ENCODE assay signal across 16 cellular contexts in the genomic region with DNA sequence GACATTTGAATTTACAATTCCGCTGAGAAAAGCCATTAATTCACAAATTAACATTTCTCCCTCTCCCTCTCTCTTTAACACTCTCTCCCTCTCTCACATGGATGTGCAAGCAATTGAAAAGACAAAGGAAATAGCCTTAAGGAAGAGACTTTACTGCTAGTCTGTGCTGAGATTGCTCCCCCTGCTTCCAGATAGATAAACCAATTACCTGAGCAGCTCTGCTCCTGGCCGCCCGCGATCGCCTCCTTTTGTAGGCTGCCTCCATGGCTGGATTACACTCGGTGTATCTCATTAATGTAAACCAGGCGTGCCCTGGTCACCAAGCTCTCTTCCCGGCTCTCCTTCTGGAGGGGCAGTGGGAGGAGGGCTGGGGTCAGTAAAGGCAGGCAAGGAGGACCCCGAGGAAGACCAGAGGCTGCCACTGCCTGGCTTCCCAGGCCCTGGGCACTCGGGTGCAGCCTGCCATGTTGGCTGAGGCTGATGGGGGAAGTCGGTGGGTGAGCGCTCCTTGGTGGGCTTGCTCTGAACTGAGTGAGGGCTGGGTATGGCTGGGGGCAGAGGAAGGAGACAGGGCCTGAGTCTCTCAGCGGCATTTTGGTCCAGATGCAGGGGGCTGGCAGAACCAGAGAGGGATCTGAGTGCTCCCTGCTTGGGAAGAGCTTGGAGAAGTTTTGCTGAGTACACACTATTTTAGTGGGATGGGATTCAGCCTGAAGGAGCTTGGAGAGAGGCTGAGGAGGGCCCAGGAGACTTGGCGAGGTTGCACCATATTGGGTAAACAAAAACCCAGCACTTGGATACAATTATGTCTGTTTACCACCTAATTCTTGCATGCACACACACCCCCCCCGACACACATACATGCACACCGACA. TPM values are rescaled to one million over a fixed set of nuclear protein-coding genes. Genes with fewer than 3 reads are reported as not detected.
DNase-seq lines count a peak whose midpoint lies in the region; ATAC-seq and TF ChIP-seq lines count a peak whose summit lies in the region.
"Had no signal": no experiment of that assay in that cellular context is flagged by ENCODE, and none has a peak within 500 bp of the region (broad histone marks: within the 10 kb centered on the region; RNA-seq: fewer than 3 reads in every experiment).

No MANE protein-coding gene starts in this region.

- H2BK120ac ChIP-seq in IMR-90 (ENCODE audit: low read depth, low read length) = no peak overlapping the region

- H3K9me3 ChIP-seq in BE2C (no peaks in the 10 kb centered on the region), IMR-90 (ENCODE audit: control insufficient read depth, insufficient read depth, low read length) (no peaks in the 10 kb centered on the region), endodermal cell (ENCODE audit: control insufficient read depth, low read length) (no peaks in the 10 kb centered on the region), psoas muscle (no peaks in the 10 kb centered on the region)
- H3K9me3 ChIP-seq: SJSA1 had no signal

- no peak overlapping the region for H3K27ac ChIP-seq in IMR-90 (ENCODE audit: insufficient read depth, low read length)
- no peak overlapping the region for H3K27ac ChIP-seq in endodermal cell (ENCODE audit: low read depth, low read length)
- no peak overlapping the region for H3K27ac ChIP-seq in psoas muscle
- H3K27ac ChIP-seq: SJSA1 had no signal

- no peak overlapping the region for H4K91ac ChIP-seq in IMR-90 (ENCODE audit: insufficient read depth, low read depth, low read length)

- H3K36me3 Mint-ChIP-seq in endodermal cell (ENCODE audit: low read depth) (no peaks in the 10 kb centered on the region), nephron (ENCODE audit: low read depth) (peaks cover 14% of the 10 kb centered on the region)
- H3K36me3 Mint-ChIP-seq: CD4-positive, alpha-beta memory T cell had no signal

- no peak overlapping the region for H3K4me2 ChIP-seq in IMR-90 (ENCODE audit: low read depth, low read length)

- H4K20me1 ChIP-seq in IMR-90 (ENCODE audit: insufficient read depth, low read length) = no peaks in the 10 kb centered on the region

- in situ Hi-C loops in IMR-90 (cut with MboI; ENCODE audit: low sequenced_read_pairs) = no loop called here

- TF ChIP-seq CTCF in BE2C (IDR thresholded peaks at IDR 0.05; ENCODE audit: low read depth, low read length) (peak; percentile 27), IMR-90 (conservative IDR thresholded peaks at IDR 0.05; ENCODE audit: low read depth, low read length) (no peak), endodermal cell (conservative IDR thresholded peaks at IDR 0.05) (peak; percentile 60), nephron (IDR thresholded peaks at IDR 0.05; ENCODE audit: unreplicated experiment in 3 of 3) (no peak), psoas muscle (IDR thresholded peaks at IDR 0.05) (no peak)

- H3K4me1 Mint-ChIP-seq in endodermal cell (peaks cover 20% of the 10 kb centered on the region), nephron (peaks cover 60% of the 10 kb centered on the region)
- H3K4me1 Mint-ChIP-seq: CD4-positive, alpha-beta memory T cell had no signal

- TF ChIP-seq RAD21 in IMR-90 (IDR thresholded peaks at IDR 0.05; ENCODE audit: low read length) = no peak

- H3K79me1 ChIP-seq in IMR-90 (ENCODE audit: low read depth in 1 of 2, low read length in 2 of 2) = no peaks in the 10 kb centered on the region

- H2AFZ ChIP-seq in IMR-90 (replicated peaks; ENCODE audit: low read length, poor library complexity) = no peak overlapping the region

- intact Hi-C loops in IMR-90 (cut with micrococcal nuclease) (no loop called here), psoas muscle (cut with DNase I) (no loop called here)

- H4K8ac ChIP-seq in IMR-90 (ENCODE audit: low read depth in 2 of 2, low read length in 2 of 2) = no peak overlapping the region

- H3K4ac ChIP-seq in IMR-90 (ENCODE audit: low read depth, low read length) = no peak overlapping the region

- H3K56ac ChIP-seq in IMR-90 (ENCODE audit: extremely low read depth, insufficient read depth, low read length) = no peak overlapping the region

- POLR2A ChIA-PET in IMR-90 (lab: Charles Lee; ENCODE audit: unreplicated experiment) = no interaction called here

- WGBS in IMR-90 (ENCODE audit: extremely low coverage in 2 of 2, insufficient read length in 1 of 2), 2 experiments = 56% methylated on average over 9 of the region's 16 CpGs; no CpG with 5 or more reads in 1 of the 2 experiments
- 55 to 73% methylated on average over 6 to 16 of the region's 16 CpGs for WGBS in endodermal cell (ENCODE audit: insufficient coverage in 1 of 2, insufficient read length in 1 of 2), 2 experiments
- 53 to 58% (median 53%) methylated on average over 16 of the region's 16 CpGs for WGBS in psoas muscle, 3 donors

- H2BK15ac ChIP-seq in IMR-90 (ENCODE audit: low read depth, low read length) = no peak overlapping the region

- no peak for TF ChIP-seq POLR2A in IMR-90 (IDR thresholded peaks at IDR 0.05; ENCODE audit: low read depth, low read length)

- peak; percentile 59 for DNase-seq in BE2C
- DNase-seq in IMR-90 = no peak
- DNase-seq in endodermal cell = peak; percentile 82
- DNase-seq in psoas muscle = no peak
- DNase-seq in amygdala (lab: John Stamatoyannopoulos, UW) = no peak
- no peak for DNase-seq in activated CD4-positive, alpha-beta T cell treated with anti-CD3 and anti-CD28 coated beads, Interleukin-2, amount 50 U/mL, for 4 hours
- DNase-seq: ACHN; CD4-positive, alpha-beta memory T cell; MV-4-11; NCI-H1436; NCI-H2081; NCI-H524 treated with DMSO at 0.1 percent for 48 hours; NK-92 treated with Interleukin-12 subunit alpha and Interleukin-12 subunit beta, amount 100 ng/mL, for 24 hours had no signal

- no peak overlapping the region for H3K18ac ChIP-seq in IMR-90 (ENCODE audit: low read depth, low read length)

- H3K36me3 ChIP-seq in BE2C (no peaks in the 10 kb centered on the region), IMR-90 (ENCODE audit: control insufficient read depth, insufficient read depth, low read length) (no peaks in the 10 kb centered on the region), endodermal cell (ENCODE audit: control insufficient read depth, insufficient read depth, low read length) (no peaks in the 10 kb centered on the region), psoas muscle (ENCODE audit: insufficient read depth in 1 of 2, low read depth in 1 of 2) (no peaks in the 10 kb centered on the region)
- H3K36me3 ChIP-seq: SJSA1 had no signal

- no peak overlapping the region for H3K4me3 Mint-ChIP-seq in endodermal cell
- no peak overlapping the region for H3K4me3 Mint-ChIP-seq in nephron
- H3K4me3 Mint-ChIP-seq: CD4-positive, alpha-beta memory T cell had no signal

- H3K14ac ChIP-seq in IMR-90 (replicated peaks; ENCODE audit: low read depth, low read length) = no peak overlapping the region

- H2BK20ac ChIP-seq in IMR-90 (ENCODE audit: low read depth, low read length) = no peak overlapping the region

- H3K9ac ChIP-seq in IMR-90 (ENCODE audit: low read depth, low read length) (no peak overlapping the region), endodermal cell (ENCODE audit: extremely low read depth, low read length, poor library complexity, severe bottlenecking) (no peak overlapping the region)

- H3K27me3 Mint-ChIP-seq in endodermal cell (ENCODE audit: insufficient read depth) = peaks cover 88% of the 10 kb centered on the region
- H3K27me3 Mint-ChIP-seq in nephron (ENCODE audit: low read depth) = peaks cover 21% of the 10 kb centered on the region

- H3K4me3 ChIP-seq in BE2C (ENCODE audit: low read depth, low read length) = peak overlapping the region; percentile 19
- H3K4me3 ChIP-seq in IMR-90 (ENCODE audit: insufficient read depth, low read depth, low read length) = no peak overlapping the region
- no peak overlapping the region for H3K4me3 ChIP-seq in endodermal cell (ENCODE audit: low read length)
- no peak overlapping the region for H3K4me3 ChIP-seq in psoas muscle
- H3K4me3 ChIP-seq: SJSA1 had no signal

- no peak overlapping the region for H2BK5ac ChIP-seq in IMR-90 (ENCODE audit: low read depth, low read length, poor library complexity, severe bottlenecking)

- H3K9me1 ChIP-seq in IMR-90 (ENCODE audit: insufficient read depth, low read length) = no peaks in the 10 kb centered on the region

- H3K9me3 Mint-ChIP-seq in endodermal cell (no peaks in the 10 kb centered on the region), nephron (no peaks in the 10 kb centered on the region)
- H3K9me3 Mint-ChIP-seq: CD4-positive, alpha-beta memory T cell had no signal

- H3K27ac Mint-ChIP-seq in endodermal cell (peak overlapping the region; percentile 0), nephron (peak overlapping the region; percentile 16 to 87 (median 55))

- BruUV-seq in IMR-90 (replicated peaks; lab: Mats Ljungman, UMichigan) = no TSS peak

- H2AK9ac ChIP-seq in IMR-90 (replicated peaks; ENCODE audit: low read depth, low read length, poor library complexity) = no peak overlapping the region

- H3K4me1 ChIP-seq in BE2C = peaks cover 3% of the 10 kb centered on the region
- H3K4me1 ChIP-seq in IMR-90 (ENCODE audit: control insufficient read depth, insufficient read depth, low read length) = no peaks in the 10 kb centered on the region
- H3K4me1 ChIP-seq in endodermal cell (ENCODE audit: control insufficient read depth, insufficient read depth, low read length) = peaks cover 7% of the 10 kb centered on the region
- no peaks in the 10 kb centered on the region for H3K4me1 ChIP-seq in psoas muscle
- H3K4me1 ChIP-seq: SJSA1 had no signal

- dilution Hi-C loops in IMR-90 (cut with HindIII; ENCODE audit: low sequenced_read_pairs, unreplicated experiment) = no loop called here

- H3K23ac ChIP-seq in IMR-90 (ENCODE audit: low read depth, low read length) = no peak overlapping the region

- H3K27me3 ChIP-seq in BE2C = no peaks in the 10 kb centered on the region
- H3K27me3 ChIP-seq in IMR-90 (ENCODE audit: control insufficient read depth, insufficient read depth, low read length) = peaks cover 59% of the 10 kb centered on the region
- H3K27me3 ChIP-seq in endodermal cell (ENCODE audit: control insufficient read depth, insufficient read depth, low read length, poor library complexity, severe bottlenecking) = peaks cover 74% of the 10 kb centered on the region
- peaks cover 0 to 10% (median 5%) of the 10 kb centered on the region in 3 donors for H3K27me3 ChIP-seq in psoas muscle (ENCODE audit: insufficient read depth in 3 of 3, low read length in 2 of 3)

- no peak overlapping the region for H2AK5ac ChIP-seq in IMR-90 (ENCODE audit: low read depth, low read length)

- ATAC-seq in IMR-90 (ENCODE audit: low read depth) (no peak), GM19455 (IDR thresholded peaks at IDR 0.05; ENCODE audit: unreplicated experiment) (no peak), psoas muscle (no peak)

- H4K5ac ChIP-seq in IMR-90 (ENCODE audit: low read depth, low read length) = no peak overlapping the region

- CTCF ChIA-PET in IMR-90 (lab: Yijun Ruan, JAX) = no interaction called here

RNA-seq across cellular contexts. Expression of gene PAX2, which starts 42.9 kb away (rescaled TPM):
- not detected for polyA plus RNA-seq in BE2C (2012; ENCODE audit: insufficient read depth, insufficient read length, low read depth)
- total RNA-seq in IMR-90 (2012; rRNA removed) = not detected in 2 replicates
- not detected in 2 replicates for polyA plus RNA-seq in IMR-90 (2012; rRNA removed)
- not detected in 2 replicates for polyA plus RNA-seq in IMR-90 (2012; cell fraction: cytosol; rRNA removed)
- not detected in 2 replicates for polyA plus RNA-seq in IMR-90 (2012; cell fraction: nucleus; rRNA removed; ENCODE audit: low replicate concordance)
- total RNA-seq in endodermal cell = under 1 TPM; 0.93 to 0.99 TPM
- polyA plus RNA-seq in endodermal cell (2013, experiment 1 of 2) = 3.0 TPM
- 3.6 TPM for polyA plus RNA-seq in endodermal cell (2013, experiment 2 of 2)
- total RNA-seq in psoas muscle = not detected
- polyA plus RNA-seq in psoas muscle = not detected
- total RNA-seq: CD4-positive, alpha-beta memory T cell; SJSA1 had no signal
- polyA plus RNA-seq: CD4-positive, alpha-beta memory T cell had no signal

Comparison
In these comparisons a context has a peak if more than half of its experiments do, and no peak if none do; other contexts are left out.
1. DNase-seq: peak in BE2C (single experiment) and endodermal cell (single experiment); none in IMR-90 (single experiment), psoas muscle (0 of 2), amygdala (0 of 56) and activated CD4-positive, alpha-beta T cell treated with anti-CD3 and anti-CD28 coated beads, Interleukin-2, amount 50 U/mL, for 4 hours (0 of 2).
2. CTCF ChIP-seq: peak in BE2C (single experiment) and endodermal cell (single experiment); none in IMR-90 (single experiment), nephron (0 of 3) and psoas muscle (single experiment).